9 cellular contexts compared by ENCODE assay signal in the genomic region with DNA sequence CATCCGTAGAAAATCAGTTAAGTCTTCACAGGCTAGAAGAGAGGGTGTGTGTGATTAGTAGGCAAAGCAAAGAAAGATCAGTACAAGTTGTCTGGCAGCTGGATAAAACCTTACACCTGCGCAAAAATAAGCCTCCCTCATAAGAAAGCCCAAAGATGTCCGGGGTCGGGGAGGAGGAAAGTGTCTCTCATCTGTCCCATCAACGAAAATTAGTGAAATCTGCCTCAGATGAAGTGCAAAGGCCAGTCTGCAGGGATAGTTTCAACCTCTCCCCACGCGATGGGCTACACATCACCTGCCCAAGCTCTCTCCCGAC.
DNase-seq lines count a peak whose midpoint lies in the region; ATAC-seq and TF ChIP-seq lines count a peak whose summit lies in the region.
"Had no signal": no experiment of that assay in that cellular context is flagged by ENCODE, and none has a peak within 500 bp of the region (broad histone marks: within the 10 kb centered on the region; RNA-seq: fewer than 3 reads in every experiment).

No MANE protein-coding gene starts in this region.

- no peak overlapping the region for H3K9ac ChIP-seq in SK-N-MC (ENCODE audit: insufficient read length)

- H3K36me3 Mint-ChIP-seq in progenitor cell of endocrine pancreas (ENCODE audit: insufficient read depth), result no peaks in the 10 kb centered on the region

- no peak for DNase-seq in H7
- DNase-seq in SK-N-MC (ENCODE audit: low read depth, low spot score), result no peak
- no peak for DNase-seq in esophagus squamous epithelium (lab: John Stamatoyannopoulos, UW)
- DNase-seq in progenitor cell of endocrine pancreas (ENCODE audit: low spot score, unreplicated experiment), result no peak
- no peak for DNase-seq in NCI-H128 (lab: John Stamatoyannopoulos, UW; ENCODE audit: unreplicated experiment)
- DNase-seq in epidermal melanocyte (ENCODE audit: insufficient read length, low spot score), result no peak
- no peak for DNase-seq in GM19238 (ENCODE audit: insufficient read length, low spot score)

- H3K4me3 ChIP-seq in H7 (ENCODE audit: insufficient read depth, low read depth, low read length) (peak overlapping the region; percentile 68), SK-N-MC (peak overlapping the region; percentile 69), esophagus squamous epithelium (peak overlapping the region in 3 of 4 donors; percentile 30 to 67 (median 52))
- H3K4me3 ChIP-seq: SJSA1 had no signal

- H3K27ac Mint-ChIP-seq in progenitor cell of endocrine pancreas, result peak overlapping the region; percentile 78

- ATAC-seq in GM21825 (IDR thresholded peaks at IDR 0.05; ENCODE audit: unreplicated experiment), result no peak

- peak overlapping the region; percentile 84 for H3K4me3 Mint-ChIP-seq in progenitor cell of endocrine pancreas (ENCODE audit: low read depth)

- H3K27ac ChIP-seq in SK-N-MC (no peak overlapping the region), esophagus squamous epithelium (peak overlapping the region in 3 of 4 donors; percentile 69 to 75 (median 71))
- H3K27ac ChIP-seq: SJSA1 had no signal

- H3K27me3 ChIP-seq in H7 (ENCODE audit: control insufficient read depth, insufficient read depth, low read length) (peaks cover 3% of the 10 kb centered on the region; the same call in 1 of the 2 replicates), esophagus squamous epithelium (peaks cover 0 to 56% (median 0%) of the 10 kb centered on the region in 4 donors)

- 16 to 30% methylated on average over 5 to 7 of the region's 8 CpGs for WGBS in esophagus squamous epithelium, 2 donors

- H3K9me3 Mint-ChIP-seq in progenitor cell of endocrine pancreas (ENCODE audit: low read depth), result peaks cover 4% of the 10 kb centered on the region

- TF ChIP-seq POLR2A in esophagus squamous epithelium (IDR thresholded peaks at IDR 0.05), result no peak

- H3K27me3 Mint-ChIP-seq in progenitor cell of endocrine pancreas, result no peaks in the 10 kb centered on the region

- H3K36me3 ChIP-seq in H7 (replicated peaks; ENCODE audit: control insufficient read depth, insufficient read depth, low read length) (no peaks in the 10 kb centered on the region), SK-N-MC (ENCODE audit: insufficient read depth, low read length) (no peaks in the 10 kb centered on the region), esophagus squamous epithelium (no peaks in the 10 kb centered on the region)
- H3K36me3 ChIP-seq: SJSA1 had no signal

- TF ChIP-seq CTCF in esophagus squamous epithelium (IDR thresholded peaks at IDR 0.05) (no peak), progenitor cell of endocrine pancreas (IDR thresholded peaks at IDR 0.05; ENCODE audit: unreplicated experiment) (no peak)

- H3K4me1 ChIP-seq in esophagus squamous epithelium, result peaks cover 0 to 15% (median 0%) of the 10 kb centered on the region in 3 donors
- H3K4me1 ChIP-seq: SJSA1 had no signal

- intact Hi-C loops in esophagus squamous epithelium (cut with DNase I), result no loop called here

- H3K4me1 Mint-ChIP-seq in progenitor cell of endocrine pancreas (ENCODE audit: low read depth), result peaks cover 23% of the 10 kb centered on the region

- H3K9me3 ChIP-seq in SK-N-MC (ENCODE audit: low read depth, low read length) (no peaks in the 10 kb centered on the region), esophagus squamous epithelium (no peaks in the 10 kb centered on the region)
- H3K9me3 ChIP-seq: SJSA1 had no signal
